ENCODE assay signal across 20 cellular contexts in genomic region chr6:114151070-114151685, GRCh38.
"Had no signal": no experiment of that assay in that cellular context is flagged by ENCODE, and none has a peak within 500 bp of the region (broad histone marks: within the 10 kb centered on the region; RNA-seq: fewer than 3 reads in every experiment).

No MANE protein-coding gene starts in this region.

- H3K27ac ChIP-seq: foreskin keratinocyte, hepatocyte, left ventricle myocardium inferior, lower lobe of right lung, parathyroid adenoma, psoas muscle, right lobe of liver, spleen had no signal

- H3K4me3 ChIP-seq: hepatocyte, left ventricle myocardium inferior, lower lobe of right lung, psoas muscle, right lobe of liver, spleen had no signal

- H3K79me2 ChIP-seq: hepatocyte, parathyroid adenoma had no signal

- DNase-seq: foreskin keratinocyte; head of caudate nucleus; kidney; left cardiac atrium; left ventricle myocardium inferior; lower lobe of right lung; mesenchymal stem cell; midbrain; naive B cell; psoas muscle; retina; right lobe of liver; spleen; stimulated activated CD4-positive, alpha-beta T cell treated with anti-CD3 and anti-CD28 coated beads, Interleukin-15, amount 100 ng/mL, for 24 hours; stimulated activated CD4-positive, alpha-beta T cell treated with anti-CD3 and anti-CD28 coated beads, Interleukin-1b, Interleukin-23, amount 100 ng/mL, for 48 hours; stimulated activated CD4-positive, alpha-beta T cell treated with anti-CD3 and anti-CD28 coated beads, Interleukin-4, amount 100 ng/mL, for 24 hours; stimulated activated naive CD8-positive, alpha-beta T cell treated with anti-CD3 and anti-CD28 coated beads, Interleukin-15, amount 100 ng/mL, for 72 hours had no signal

- H3K4me1 ChIP-seq: foreskin keratinocyte, left ventricle myocardium inferior, lower lobe of right lung, parathyroid adenoma, psoas muscle, right lobe of liver, spleen had no signal

- H3K9me3 ChIP-seq: lower lobe of right lung, psoas muscle, right lobe of liver had no signal

- H3K9ac ChIP-seq: parathyroid adenoma had no signal

- H3K4me2 ChIP-seq: hepatocyte had no signal

- H3K27me3 ChIP-seq: hepatocyte, right lobe of liver, spleen had no signal

- ATAC-seq: foreskin keratinocyte; left cardiac atrium; lower lobe of right lung; psoas muscle; right lobe of liver; stimulated activated memory B cell treated with anti-CD40 and anti-IgM and Interleukin-4, amounts not matched to agents 10 μg/mL and 1 μg/mL and 100 μg/mL, for 72 hours; stimulated activated naive CD8-positive, alpha-beta T cell treated with anti-CD3 and anti-CD28 coated beads, Interleukin-15, amount 100 ng/mL, for 72 hours had no signal

- H2AFZ ChIP-seq: hepatocyte, parathyroid adenoma had no signal

- H3K36me3 ChIP-seq: left ventricle myocardium inferior, lower lobe of right lung, right lobe of liver, spleen had no signal
